1 cellular context compared by ENCODE assay signal in genomic region chr16:1332618-1333148, GRCh38.
A peak's percentile ranks its signal among the peaks of the same experiment; 100 is the strongest.
TF ChIP-seq lines count a peak whose summit lies in the region.

No MANE protein-coding gene starts in this region.

TF ChIP-seq in K562, 482 proteins besides CTCF, POLR2A, EP300 and RAD21:
- TF ChIP-seq ZNF263 (CRISPR knock-in tag; IDR thresholded peaks at IDR 0.05; ENCODE audit: borderline replicate concordance) (peak; percentile 73; the same call in 1 of the 2 replicates), ZFX (CRISPR knock-in tag; IDR thresholded peaks at IDR 0.05) (0 out of 2 replicates have a peak, but pooled peaks have one; percentile 19), ZBTB33 (CRISPR knock-in tag; IDR thresholded peaks at IDR 0.05) (peak; percentile 1; the same call in 1 of the 2 replicates), HDAC2 (IDR thresholded peaks at IDR 0.05) (0 out of 2 replicates have a peak, but pooled peaks have one; percentile 20), ZNF197 (CRISPR knock-in tag; IDR thresholded peaks at IDR 0.05; ENCODE audit: low read depth) (no peak)
